ENCODE assay signal across 8 cellular contexts in genomic region chr20:25238319-25239037, GRCh38. TPM values are rescaled to one million over a fixed set of nuclear protein-coding genes. Genes with fewer than 3 reads are reported as not detected.
DNase-seq lines count a peak whose midpoint lies in the region; ATAC-seq, FAIRE-seq and TF ChIP-seq lines count a peak whose summit lies in the region.

No MANE protein-coding gene starts in this region.

- no peak for FAIRE-seq in kidney (lab: Jason Lieb, UNC)

- H3K4me2 ChIP-seq in PC-3 (ENCODE audit: low read length): peak overlapping the region; percentile 80
- H3K4me2 ChIP-seq in osteoblast (ENCODE audit: insufficient read depth, low read length): peak overlapping the region; percentile 49

- no peaks in the 10 kb centered on the region for H3K9me2 ChIP-seq in PC-3 (replicated peaks; ENCODE audit: low read length)

- H4K20me1 ChIP-seq in PC-3 (ENCODE audit: low read length) (no peaks in the 10 kb centered on the region), osteoblast (ENCODE audit: insufficient read depth, low read length) (no peaks in the 10 kb centered on the region)

- peak overlapping the region; percentile 51 for H3K4me3 Mint-ChIP-seq in Calu3 (ENCODE audit: low read depth, unreplicated experiment)

- no peaks in the 10 kb centered on the region for H3K27me3 Mint-ChIP-seq in Calu3 (ENCODE audit: unreplicated experiment)

- H3F3A ChIP-seq in PC-3 (ENCODE audit: low read length, unreplicated experiment): peaks cover 4% of the 10 kb centered on the region

- H3K27me3 ChIP-seq in PC-3 (ENCODE audit: low read length) (no peaks in the 10 kb centered on the region), osteoblast (ENCODE audit: insufficient read depth, low read length) (no peaks in the 10 kb centered on the region)

- no peaks in the 10 kb centered on the region for H3K36me3 ChIP-seq in PC-3 (ENCODE audit: low read depth, low read length)
- no peaks in the 10 kb centered on the region for H3K36me3 ChIP-seq in osteoblast (ENCODE audit: insufficient read depth, low read length)
- H3K36me3 ChIP-seq in kidney (ENCODE audit: control insufficient read depth in 1 of 2, insufficient read depth in 2 of 2, low read length in 2 of 2): no peaks in the 10 kb centered on the region

- peak overlapping the region; percentile 100 for H3K27ac Mint-ChIP-seq in Calu3 (ENCODE audit: unreplicated experiment)

- peaks cover 24% of the 10 kb centered on the region for H3K4me1 Mint-ChIP-seq in Calu3 (ENCODE audit: low read depth, unreplicated experiment)

- ATAC-seq in PC-3 (no peak), GM18868 (IDR thresholded peaks at IDR 0.05; ENCODE audit: unreplicated experiment) (no peak), GM19023 (IDR thresholded peaks at IDR 0.05; ENCODE audit: unreplicated experiment) (no peak), HG02571 (IDR thresholded peaks at IDR 0.05; ENCODE audit: unreplicated experiment) (no peak)

- POLR2A ChIA-PET in PC-3 (lab: Charles Lee; ENCODE audit: unreplicated experiment): no interaction called here

- H3K4me3 ChIP-seq in PC-3 (ENCODE audit: low read length) (peak overlapping the region; percentile 27; the same call in 1 of the 2 replicates), choroid plexus epithelial cell (ENCODE audit: low read depth, low read length) (no peak overlapping the region), osteoblast (ENCODE audit: insufficient read depth, low read length) (peak overlapping the region; percentile 3), kidney (ENCODE audit: low read length in 2 of 2) (no peak overlapping the region)

- no peak overlapping the region for H2AFZ ChIP-seq in PC-3 (ENCODE audit: low read length)
- no peak overlapping the region for H2AFZ ChIP-seq in osteoblast (ENCODE audit: low read length)

- peaks cover 21% of the 10 kb centered on the region for H3K36me3 Mint-ChIP-seq in Calu3 (ENCODE audit: insufficient read depth, unreplicated experiment)

- BruUV-seq in Calu3 (replicated peaks; lab: Mats Ljungman, UMichigan) (TSS peak; percentile 80), PC-3 (replicated peaks; lab: Mats Ljungman, UMichigan) (TSS peak; percentile 81)

- peaks cover 66% of the 10 kb centered on the region for H3K4me1 ChIP-seq in PC-3 (ENCODE audit: insufficient read depth, low read length)
- peaks cover 28% of the 10 kb centered on the region for H3K4me1 ChIP-seq in osteoblast (ENCODE audit: insufficient read depth, low read length)
- H3K4me1 ChIP-seq in kidney (ENCODE audit: control insufficient read depth in 1 of 2, insufficient read depth in 1 of 2, low read depth in 1 of 2, low read length in 2 of 2): peaks cover 3 to 4% of the 10 kb centered on the region in 2 donors

- H3K9me3 ChIP-seq in PC-3 (ENCODE audit: low read length) (0 out of 2 replicates have a peak, but pooled peaks cover 2% of the 10 kb centered on the region), osteoblast (ENCODE audit: low read depth, low read length) (no peaks in the 10 kb centered on the region), kidney (ENCODE audit: control insufficient read depth in 1 of 2, low read length in 2 of 2) (no peaks in the 10 kb centered on the region)

- H3K9ac ChIP-seq in PC-3 (ENCODE audit: low read length) (peak overlapping the region; percentile 86), kidney (ENCODE audit: low read length in 2 of 2) (no peak overlapping the region)

- CTCF ChIA-PET in Calu3 (lab: Charles Lee): no interaction called here
- CTCF ChIA-PET in PC-3 (lab: Charles Lee): no interaction called here

- DNase-seq in Calu3: no peak
- peak; percentile 41 for DNase-seq in PC-3
- peak; percentile 74 for DNase-seq in choroid plexus epithelial cell (ENCODE audit: low read depth)
- DNase-seq in osteoblast (ENCODE audit: insufficient read length, low spot score, missing footprints): peak; percentile 88
- no peak for DNase-seq in kidney

- no peaks in the 10 kb centered on the region for H3K9me3 Mint-ChIP-seq in Calu3 (ENCODE audit: low read depth, unreplicated experiment)

- H3K79me2 ChIP-seq in PC-3 (ENCODE audit: low read length) (no peaks in the 10 kb centered on the region), osteoblast (ENCODE audit: insufficient read depth, low read length) (no peaks in the 10 kb centered on the region)

- H3K27ac ChIP-seq in PC-3 (ENCODE audit: low read length) (peak overlapping the region; percentile 97), osteoblast (ENCODE audit: low read depth, low read length) (peak overlapping the region; percentile 93), kidney (ENCODE audit: low read depth in 2 of 2, low read length in 2 of 2) (no peak overlapping the region)

- intact Hi-C loops in Calu3 (cut with micrococcal nuclease; ENCODE audit: unreplicated experiment) (no loop called here), PC-3 (cut with micrococcal nuclease) (loop anchor here (1.0 kb wide), 1 partner anchor 9 kb away; no protein-coding TSS in a partner anchor), kidney (cut with DNase I) (no loop called here)

- TF ChIP-seq CTCF in Calu3 (IDR thresholded peaks at IDR 0.05; ENCODE audit: unreplicated experiment) (no peak), PC-3 (conservative IDR thresholded peaks at IDR 0.05; ENCODE audit: low read depth, low read length) (no peak), choroid plexus epithelial cell (conservative IDR thresholded peaks at IDR 0.05; ENCODE audit: low read depth, low read length) (no peak), osteoblast (IDR thresholded peaks at IDR 0.05; ENCODE audit: extremely low read depth, low read depth, low read length) (no peak), kidney (IDR thresholded peaks at IDR 0.05; ENCODE audit: borderline replicate concordance, extremely low read depth, insufficient read depth) (no peak)

RNA-seq across cellular contexts. Expression of gene PYGB, which starts 9.4 kb away (rescaled TPM):
- total RNA-seq in Calu3 (2022) (253 and 258 TPM in 2 replicates), PC-3 (2014; rRNA removed) (216 and 245 TPM in 2 replicates), osteoblast (191 and 194 TPM in 2 replicates), kidney (176 TPM)
- 50.9 TPM for polyA plus RNA-seq in kidney (ENCODE audit: insufficient read depth, low read depth, low replicate concordance)

RNA-seq across cellular contexts. Expression of gene ENTPD6, which starts 43.0 kb away (rescaled TPM):
- total RNA-seq in Calu3 (2022) (56.3 and 61.5 TPM in 2 replicates), PC-3 (2014; rRNA removed) (122 and 150 TPM in 2 replicates), osteoblast (50.7 and 55.1 TPM in 2 replicates), kidney (95.7 TPM)
- 59.0 TPM for polyA plus RNA-seq in kidney (ENCODE audit: insufficient read depth, low read depth, low replicate concordance)

Comparison
In these comparisons a context has a peak if more than half of its experiments do, and no peak if none do; other contexts are left out.
1. DNase-seq: peak in PC-3 (single experiment), choroid plexus epithelial cell (single experiment) and osteoblast (single experiment); none in Calu3 (single experiment) and kidney (single experiment).
2. H3K27ac ChIP-seq: peak in PC-3 (single experiment) and osteoblast (single experiment); none in kidney (0 of 2).
3. H3K4me3 ChIP-seq: peak in PC-3 (single experiment) and osteoblast (single experiment); none in choroid plexus epithelial cell (single experiment) and kidney (0 of 2).